In the genomic region with DNA sequence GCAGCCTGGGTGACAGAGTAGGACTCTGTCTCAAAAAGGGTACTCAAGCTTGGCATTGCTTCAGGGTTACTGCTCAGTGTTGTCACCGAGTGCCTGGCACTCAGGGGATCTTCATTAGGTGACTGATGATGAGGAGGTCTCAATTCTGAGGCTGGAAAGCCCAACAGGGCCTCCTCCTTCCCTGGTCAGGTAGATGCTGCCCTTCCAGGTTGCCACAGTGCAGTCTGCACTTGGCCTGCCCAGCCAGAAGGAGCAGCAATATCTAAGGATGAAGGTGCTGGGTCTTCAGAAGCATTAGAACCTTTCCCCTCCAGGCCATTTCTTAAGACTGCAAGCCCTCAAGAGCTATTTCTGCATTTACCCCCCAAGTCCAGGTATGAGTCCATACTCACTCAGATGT, we compare ENCODE assay signal across 20 cellular contexts. TPM values are rescaled to one million over a fixed set of nuclear protein-coding genes. Genes with fewer than 3 reads are reported as not detected.
A peak's percentile ranks its signal among the peaks of the same experiment; 100 is the strongest.
DNase-seq lines count a peak whose midpoint lies in the region; ATAC-seq, FAIRE-seq and TF ChIP-seq lines count a peak whose summit lies in the region.
"Had no signal": no experiment of that assay in that cellular context is flagged by ENCODE, and none has a peak within 500 bp of the region (broad histone marks: within the 10 kb centered on the region; RNA-seq: fewer than 3 reads in every experiment).

No MANE protein-coding gene starts in this region.

- peak; percentile 8; the same call in 1 of the 3 replicates for ATAC-seq in DND-41 (ENCODE audit: insufficient read depth, low read depth)
- ATAC-seq in RWPE2 (ENCODE audit: low read depth), result peak; percentile 20
- no peak for ATAC-seq in right cardiac atrium

- intact Hi-C loops in activated CD4-positive, alpha-beta memory T cell treated with anti-CD3 and anti-CD28 coated beads for 36 hours (cut with micrococcal nuclease), result no loop called here
- intact Hi-C loops in PC-9 (cut with micrococcal nuclease; ENCODE audit: unreplicated experiment), result no loop called here
- intact Hi-C loops in right cardiac atrium (cut with DNase I), result no loop called here

- H3K79me2 ChIP-seq in DND-41 (ENCODE audit: insufficient read depth, low read length), result no peaks in the 10 kb centered on the region
- no peaks in the 10 kb centered on the region for H3K79me2 ChIP-seq in PC-9 (ENCODE audit: low read depth)

- DNase-seq in DND-41 (no peak), HTR-8/SVneo (ENCODE audit: insufficient read length, low spot score) (no peak), RWPE2 (ENCODE audit: low spot score) (no peak), SKM-1 treated with dmso at 0.1 percent for 144 hours (lab: John Stamatoyannopoulos, UW; ENCODE audit: unreplicated experiment) (no peak), PC-9 (no peak), right cardiac atrium (no peak)
- DNase-seq in activated CD4-positive, alpha-beta memory T cell treated with anti-CD3 and anti-CD28 coated beads for 36 hours, result no peak
- DNase-seq: CD4-positive, alpha-beta memory T cell; DMS153; DMS79; GF-D8; KBM-7 had no signal

- peaks cover 28% of the 10 kb centered on the region for H3K36me3 ChIP-seq in DND-41 (ENCODE audit: insufficient read depth, low read length)
- H3K36me3 ChIP-seq in RWPE2 (ENCODE audit: low read depth), result peaks cover 23% of the 10 kb centered on the region
- peaks cover 4% of the 10 kb centered on the region; the same call in 1 of the 2 replicates for H3K36me3 ChIP-seq in PC-9 (ENCODE audit: low read depth)

- TF ChIP-seq CTCF in DND-41 (IDR thresholded peaks at IDR 0.05; ENCODE audit: borderline replicate concordance, extremely low read depth, low read length, poor library complexity, severe bottlenecking) (no peak), RWPE2 (IDR thresholded peaks at IDR 0.05; ENCODE audit: poor library complexity, severe bottlenecking) (no peak), nephron (IDR thresholded peaks at IDR 0.05; ENCODE audit: unreplicated experiment in 3 of 3) (no peak), PC-9 (conservative IDR thresholded peaks at IDR 0.05) (no peak)

- no peaks in the 10 kb centered on the region for H4K20me1 ChIP-seq in DND-41 (ENCODE audit: insufficient read depth, low read length)
- H4K20me1 ChIP-seq in PC-9 (ENCODE audit: insufficient read depth), result no peaks in the 10 kb centered on the region
- H4K20me1 ChIP-seq: BLaER1 had no signal

- H2AFZ ChIP-seq in DND-41 (ENCODE audit: low read depth, low read length) (no peak overlapping the region), PC-9 (no peak overlapping the region)

- H3K27ac ChIP-seq in DND-41 (ENCODE audit: low read length) (peak overlapping the region; percentile 37; the same call in 1 of the 2 replicates), RWPE2 (ENCODE audit: poor library complexity, severe bottlenecking) (no peak overlapping the region), PC-9 (no peak overlapping the region), right cardiac atrium (ENCODE audit: low read length) (no peak overlapping the region)
- H3K27ac ChIP-seq: BLaER1 had no signal

- peak overlapping the region; percentile 53 to 76 (median 61) for H3K27ac Mint-ChIP-seq in nephron
- no peak overlapping the region for H3K27ac Mint-ChIP-seq in activated CD4-positive, alpha-beta memory T cell treated with anti-CD3 and anti-CD28 coated beads for 36 hours
- H3K27ac Mint-ChIP-seq: CD14-positive monocyte; CD4-positive, alpha-beta memory T cell; IgD-negative memory B cell had no signal

- H3K27me3 Mint-ChIP-seq in nephron (ENCODE audit: low read depth), result no peaks in the 10 kb centered on the region
- H3K27me3 Mint-ChIP-seq in activated CD4-positive, alpha-beta memory T cell treated with anti-CD3 and anti-CD28 coated beads for 36 hours, result no peaks in the 10 kb centered on the region
- H3K27me3 Mint-ChIP-seq: IgD-negative memory B cell had no signal

- CTCF ChIA-PET in activated CD4-positive, alpha-beta memory T cell treated with anti-CD3 and anti-CD28 coated beads for 36 hours (lab: Charles Lee), result no interaction called here
- CTCF ChIA-PET in PC-9 (lab: Charles Lee), result no interaction called here

- BruUV-seq in PC-9 (replicated peaks; lab: Mats Ljungman, UMichigan), result no TSS peak

- H3K4me2 ChIP-seq in DND-41 (ENCODE audit: insufficient read depth, low read length) (no peak overlapping the region), PC-9 (no peak overlapping the region)
- H3K4me2 ChIP-seq: BLaER1 had no signal

- H3K4me1 ChIP-seq in DND-41 (ENCODE audit: insufficient read depth, low read length), result peaks cover 11% of the 10 kb centered on the region; the same call in 1 of the 2 replicates
- peaks cover 2% of the 10 kb centered on the region for H3K4me1 ChIP-seq in RWPE2 (ENCODE audit: insufficient read depth, poor library complexity, severe bottlenecking)
- H3K4me1 ChIP-seq in PC-9 (replicated peaks; ENCODE audit: insufficient read depth), result no peaks in the 10 kb centered on the region
- no peaks in the 10 kb centered on the region for H3K4me1 ChIP-seq in right cardiac atrium (ENCODE audit: control insufficient read depth, insufficient read depth, low read length)

- 84% methylated on average over 1 of the region's 1 CpG for WGBS in right cardiac atrium

- H3K9ac ChIP-seq in DND-41 (ENCODE audit: low read depth, low read length), result no peak overlapping the region
- H3K9ac ChIP-seq: BLaER1 had no signal

- no peaks in the 10 kb centered on the region for H3K9me3 ChIP-seq in DND-41 (ENCODE audit: insufficient read depth, low read length, severe bottlenecking)
- H3K9me3 ChIP-seq in RWPE2 (ENCODE audit: severe bottlenecking), result no peaks in the 10 kb centered on the region
- 0 out of 2 replicates have a peak, but pooled peaks cover 3% of the 10 kb centered on the region for H3K9me3 ChIP-seq in PC-9 (ENCODE audit: insufficient read depth, low read depth)
- peaks cover 2% of the 10 kb centered on the region for H3K9me3 ChIP-seq in right cardiac atrium (ENCODE audit: control insufficient read depth, low read length)
- H3K9me3 ChIP-seq: HAP-1 had no signal

- peaks cover 22% of the 10 kb centered on the region for H3K4me1 Mint-ChIP-seq in nephron
- H3K4me1 Mint-ChIP-seq in activated CD4-positive, alpha-beta memory T cell treated with anti-CD3 and anti-CD28 coated beads for 36 hours (ENCODE audit: low read depth), result no peaks in the 10 kb centered on the region
- H3K4me1 Mint-ChIP-seq: CD14-positive monocyte; CD4-positive, alpha-beta memory T cell; IgD-negative memory B cell had no signal

- no peaks in the 10 kb centered on the region for H3K9me2 ChIP-seq in PC-9 (ENCODE audit: insufficient read depth)

- POLR2A ChIA-PET in activated CD4-positive, alpha-beta memory T cell treated with anti-CD3 and anti-CD28 coated beads for 36 hours (lab: Charles Lee), result no interaction called here
- POLR2A ChIA-PET in PC-9 (lab: Charles Lee; ENCODE audit: unreplicated experiment), result no interaction called here

- H3K27me3 ChIP-seq in DND-41 (ENCODE audit: insufficient read depth, low read length, poor library complexity), result no peaks in the 10 kb centered on the region
- no peaks in the 10 kb centered on the region for H3K27me3 ChIP-seq in RWPE2 (ENCODE audit: insufficient read depth, poor library complexity, severe bottlenecking)
- no peaks in the 10 kb centered on the region for H3K27me3 ChIP-seq in PC-9 (ENCODE audit: insufficient read depth, low read depth)
- H3K27me3 ChIP-seq in right cardiac atrium (ENCODE audit: control insufficient read depth, insufficient read depth), result no peaks in the 10 kb centered on the region
- H3K27me3 ChIP-seq: BLaER1 had no signal

- H3K4me3 ChIP-seq in DND-41 (ENCODE audit: low read depth in 1 of 2, low read length in 2 of 2) (no peak overlapping the region), RWPE2 (ENCODE audit: severe bottlenecking) (no peak overlapping the region), PC-9 (no peak overlapping the region), right cardiac atrium (ENCODE audit: low read length) (no peak overlapping the region)
- H3K4me3 ChIP-seq: BLaER1, HAP-1 had no signal

- H3K36me3 Mint-ChIP-seq in nephron (ENCODE audit: low read depth), result peaks cover 37% of the 10 kb centered on the region
- H3K36me3 Mint-ChIP-seq in activated CD4-positive, alpha-beta memory T cell treated with anti-CD3 and anti-CD28 coated beads for 36 hours, result peaks cover 27% of the 10 kb centered on the region

- H3F3A ChIP-seq in PC-9 (ENCODE audit: insufficient read depth, low read depth), result no peaks in the 10 kb centered on the region

- FAIRE-seq in HTR-8/SVneo (lab: Jason Lieb, UNC), result peak; percentile 38
- FAIRE-seq: A204.1 had no signal

- no peak overlapping the region for H3K4me3 Mint-ChIP-seq in nephron
- H3K4me3 Mint-ChIP-seq in activated CD4-positive, alpha-beta memory T cell treated with anti-CD3 and anti-CD28 coated beads for 36 hours, result no peak overlapping the region
- H3K4me3 Mint-ChIP-seq: CD14-positive monocyte; CD4-positive, alpha-beta memory T cell; IgD-negative memory B cell had no signal

- H3K9me3 Mint-ChIP-seq in nephron, result peaks cover 24% of the 10 kb centered on the region
- peaks cover 18% of the 10 kb centered on the region for H3K9me3 Mint-ChIP-seq in activated CD4-positive, alpha-beta memory T cell treated with anti-CD3 and anti-CD28 coated beads for 36 hours

RNA-seq across cellular contexts. Expression of a gene that starts 42.0 kb away (rescaled TPM):
- total RNA-seq in activated CD4-positive, alpha-beta memory T cell treated with anti-CD3 and anti-CD28 coated beads for 36 hours, result not detected
- total RNA-seq in PC-9 (2021) (0.28 TPM in 1 of 2 replicates, not detected in the other), right cardiac atrium (1 to 10 TPM in 3 of 4 donors, under 1 TPM in 1; 0.84 to 5.2 (median 2.6) TPM)
- polyA plus RNA-seq in right cardiac atrium, result 6.1 TPM
- total RNA-seq: CD4-positive, alpha-beta memory T cell; H4; HT-29 had no signal
- polyA plus RNA-seq: CD14-positive monocyte; CD4-positive, alpha-beta memory T cell; IgD-negative memory B cell had no signal

Comparison
In these comparisons a context has a peak if more than half of its experiments do, and no peak if none do; other contexts are left out.
1. ATAC-seq: peak in DND-41 (single experiment) and RWPE2 (single experiment); none in right cardiac atrium (0 of 2).